Comparison of ENCODE assay signal across 22 cellular contexts in the genomic region with DNA sequence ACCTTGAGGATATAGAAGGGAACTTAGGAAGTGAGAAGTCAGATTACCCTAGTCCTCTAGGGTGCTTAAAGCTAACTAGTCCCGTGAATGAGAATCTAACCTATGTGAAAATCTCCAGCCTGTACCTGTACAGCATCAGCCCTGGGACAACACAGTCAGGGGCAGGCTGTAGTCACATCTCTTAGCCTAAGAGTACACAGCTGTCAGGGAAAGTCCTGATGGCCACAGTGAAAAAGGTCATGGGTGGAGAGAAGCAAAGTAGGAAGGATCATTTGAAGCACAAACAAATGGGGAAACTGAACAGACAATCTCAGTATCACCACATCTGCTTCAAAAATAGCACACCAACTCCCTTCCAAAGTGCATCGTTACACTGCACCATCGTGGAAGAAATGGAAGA. TPM values are rescaled to one million over a fixed set of nuclear protein-coding genes. Genes with fewer than 3 reads are reported as not detected.
DNase-seq lines count a peak whose midpoint lies in the region; ATAC-seq, FAIRE-seq and TF ChIP-seq lines count a peak whose summit lies in the region.
"Had no signal": no experiment of that assay in that cellular context is flagged by ENCODE, and none has a peak within 500 bp of the region (broad histone marks: within the 10 kb centered on the region; RNA-seq: fewer than 3 reads in every experiment).

No MANE protein-coding gene starts in this region.

- H2AFZ ChIP-seq in K562 (ENCODE audit: low read depth, low read length), result no peak overlapping the region

- in situ Hi-C loops in K562 (cut with MboI), result no loop called here

- H4K20me1 ChIP-seq in K562 (replicated peaks; ENCODE audit: control insufficient read depth, insufficient read depth, low read length), result no peaks in the 10 kb centered on the region
- H4K20me1 ChIP-seq: BLaER1 had no signal

- ATAC-seq in K562 (no peak), foreskin keratinocyte (no peak), GM21367 (IDR thresholded peaks at IDR 0.05; ENCODE audit: unreplicated experiment) (no peak)
- ATAC-seq in stimulated activated naive B cell treated with anti-CD40 and anti-IgM and Interleukin-4, amounts not matched to agents 10 μg/mL and 1 μg/mL and 100 μg/mL, for 72 hours (replicated peaks), result peak; percentile 46 to 55
- ATAC-seq: GM12878 had no signal

- TF ChIP-seq CTCF in CD14-positive monocyte (IDR thresholded peaks at IDR 0.05) (no peak), K562 (IDR thresholded peaks at IDR 0.05 in 2 of 3, conservative IDR thresholded peaks at IDR 0.05 in 1 of 3; ENCODE audit: insufficient read depth in 2 of 3, low read depth in 1 of 3, low read length in 3 of 3) (no peak), endothelial cell (IDR thresholded peaks at IDR 0.05; ENCODE audit: unreplicated experiment) (no peak), foreskin keratinocyte (conservative IDR thresholded peaks at IDR 0.05) (no peak)

- intact Hi-C loops in CD14-positive monocyte (cut with micrococcal nuclease), result loop anchor here in 1 of 2 donors (5.0 kb wide), 1 partner anchor 34 kb away; no protein-coding TSS in a partner anchor
- intact Hi-C loops in K562 (cut with micrococcal nuclease), result no loop called here

- H3K4me1 Mint-ChIP-seq in CD14-positive monocyte, result peaks cover 57% of the 10 kb centered on the region
- no peaks in the 10 kb centered on the region for H3K4me1 Mint-ChIP-seq in endothelial cell (ENCODE audit: unreplicated experiment)
- H3K4me1 Mint-ChIP-seq in stimulated activated naive B cell treated with anti-CD40 and anti-IgM and Interleukin-4, amounts not matched to agents 10 μg/mL and 1 μg/mL and 100 μg/mL, for 72 hours, result peaks cover 3 to 8% of the 10 kb centered on the region in 2 donors
- H3K4me1 Mint-ChIP-seq: B cell; CD8-positive, alpha-beta memory T cell had no signal

- FAIRE-seq in K562 (lab: Jason Lieb, UNC), result no peak
- FAIRE-seq: A204.1, GM12878, H54 had no signal

- POLR2A ChIA-PET in K562 (lab: Yijun Ruan, JAX), result no interaction called here

- no peak for TF ChIP-seq RAD21 in K562 (CRISPR knock-in tag; conservative IDR thresholded peaks at IDR 0.05 in 1 of 2, IDR thresholded peaks at IDR 0.05 in 1 of 2)

- H3K27me3 Mint-ChIP-seq in CD14-positive monocyte (ENCODE audit: low read depth in 3 of 3), result no peaks in the 10 kb centered on the region
- no peaks in the 10 kb centered on the region for H3K27me3 Mint-ChIP-seq in endothelial cell (ENCODE audit: unreplicated experiment)
- H3K27me3 Mint-ChIP-seq in stimulated activated naive B cell treated with anti-CD40 and anti-IgM and Interleukin-4, amounts not matched to agents 10 μg/mL and 1 μg/mL and 100 μg/mL, for 72 hours, result no peaks in the 10 kb centered on the region
- H3K27me3 Mint-ChIP-seq: B cell; CD4-positive, alpha-beta T cell; CD8-positive, alpha-beta memory T cell had no signal

- TF ChIP-seq EP300 in K562 (IDR thresholded peaks at IDR 0.05; ENCODE audit: low read length), result no peak

- peak overlapping the region; percentile 55 to 87 (median 70) for H3K27ac Mint-ChIP-seq in CD14-positive monocyte
- H3K27ac Mint-ChIP-seq in endothelial cell (ENCODE audit: unreplicated experiment), result no peak overlapping the region
- H3K27ac Mint-ChIP-seq in stimulated activated naive B cell treated with anti-CD40 and anti-IgM and Interleukin-4, amounts not matched to agents 10 μg/mL and 1 μg/mL and 100 μg/mL, for 72 hours, result no peak overlapping the region
- H3K27ac Mint-ChIP-seq: B cell; CD4-positive, alpha-beta T cell had no signal

- H3K4me1 ChIP-seq in K562 (replicated peaks in 1 of 2; ENCODE audit: control insufficient read depth in 2 of 2, insufficient read depth in 2 of 2, low read length in 2 of 2), result peaks cover 0 to 5% of the 10 kb centered on the region in 2 experiments; a peak in 2 of 5 replicates
- no peaks in the 10 kb centered on the region for H3K4me1 ChIP-seq in foreskin keratinocyte
- H3K4me1 ChIP-seq: BLaER1, HAP-1 had no signal

- no peaks in the 10 kb centered on the region for H3K27me3 ChIP-seq in K562 (ENCODE audit: control insufficient read depth in 2 of 2, insufficient read depth in 2 of 2, low read length in 2 of 2)
- H3K27me3 ChIP-seq in foreskin keratinocyte, result no peaks in the 10 kb centered on the region
- H3K27me3 ChIP-seq: BLaER1 had no signal

- WGBS in K562 (ENCODE audit: insufficient coverage, low coverage, missing lambda C conversion rate), result 21% methylated on average over 3 of the region's 3 CpGs

- no TSS peak for BruUV-seq in K562 (replicated peaks; lab: Mats Ljungman, UMichigan)

- no peaks in the 10 kb centered on the region for H3K9me1 ChIP-seq in K562 (ENCODE audit: control insufficient read depth, insufficient read depth, low read length)

- H3K9me3 Mint-ChIP-seq in CD14-positive monocyte, result no peaks in the 10 kb centered on the region
- H3K9me3 Mint-ChIP-seq in endothelial cell (ENCODE audit: unreplicated experiment), result no peaks in the 10 kb centered on the region
- H3K9me3 Mint-ChIP-seq in stimulated activated naive B cell treated with anti-CD40 and anti-IgM and Interleukin-4, amounts not matched to agents 10 μg/mL and 1 μg/mL and 100 μg/mL, for 72 hours, result no peaks in the 10 kb centered on the region
- H3K9me3 Mint-ChIP-seq: CD4-positive, alpha-beta T cell; CD8-positive, alpha-beta memory T cell had no signal

- no peaks in the 10 kb centered on the region for H3K36me3 ChIP-seq in K562 (ENCODE audit: control insufficient read depth, insufficient read depth, low read length)
- H3K36me3 ChIP-seq: HAP-1 had no signal

- CTCF ChIA-PET in K562 (lab: Yijun Ruan, JAX; ENCODE audit: low intra/inter-chr PET ratio), result no interaction called here

- DNase-seq in CD14-positive monocyte (ENCODE audit: low spot score) (no peak), K562 (ENCODE audit: extremely low read depth in 1 of 4, low spot score in 3 of 4) (no peak), endothelial cell (ENCODE audit: low spot score) (no peak), foreskin keratinocyte (no peak), HK-2 (ENCODE audit: unreplicated experiment) (no peak)
- DNase-seq in stimulated activated naive B cell treated with anti-CD40 and anti-IgM and Interleukin-4, amounts not matched to agents 10 μg/mL and 1 μg/mL and 100 μg/mL, for 72 hours, result no peak
- DNase-seq: CD4-positive, alpha-beta T cell; CD8-positive, alpha-beta memory T cell; DMS 273 treated with DMSO at 0.1 percent for 48 hours; DMS79; EL; GDM1; GOT3 had no signal

- peak overlapping the region; percentile 4 to 70 for H3K4me3 Mint-ChIP-seq in CD14-positive monocyte
- peak overlapping the region; percentile 52 for H3K4me3 Mint-ChIP-seq in endothelial cell (ENCODE audit: unreplicated experiment)
- no peak overlapping the region for H3K4me3 Mint-ChIP-seq in stimulated activated naive B cell treated with anti-CD40 and anti-IgM and Interleukin-4, amounts not matched to agents 10 μg/mL and 1 μg/mL and 100 μg/mL, for 72 hours
- H3K4me3 Mint-ChIP-seq: B cell; CD4-positive, alpha-beta T cell; CD8-positive, alpha-beta memory T cell had no signal

- TF ChIP-seq POLR2A in K562 (conservative IDR thresholded peaks at IDR 0.05), result no peak

- H3K36me3 Mint-ChIP-seq in CD14-positive monocyte (peaks cover 42 to 54% of the 10 kb centered on the region in 2 donors), endothelial cell (ENCODE audit: low read depth, unreplicated experiment) (peaks cover 38% of the 10 kb centered on the region)
- peaks cover 26 to 35% of the 10 kb centered on the region in 2 donors for H3K36me3 Mint-ChIP-seq in stimulated activated naive B cell treated with anti-CD40 and anti-IgM and Interleukin-4, amounts not matched to agents 10 μg/mL and 1 μg/mL and 100 μg/mL, for 72 hours

- H3K79me2 ChIP-seq in K562 (ENCODE audit: control insufficient read depth, insufficient read depth, low read length), result no peaks in the 10 kb centered on the region

- H3K4me2 ChIP-seq in K562 (ENCODE audit: insufficient read depth, low read length), result no peak overlapping the region
- H3K4me2 ChIP-seq: BLaER1 had no signal

- H3K27ac ChIP-seq in K562 (ENCODE audit: extremely low read depth, low read depth, low read length), result no peak overlapping the region
- no peak overlapping the region for H3K27ac ChIP-seq in foreskin keratinocyte
- H3K27ac ChIP-seq: 22Rv1, BLaER1, C4-2B had no signal

- H3K9ac ChIP-seq in K562 (ENCODE audit: insufficient read depth in 1 of 2, low read depth in 2 of 2, low read length in 2 of 2), result no peak overlapping the region
- H3K9ac ChIP-seq: BLaER1 had no signal

- H3K9me3 ChIP-seq in K562 (replicated peaks; ENCODE audit: control insufficient read depth, insufficient read depth, low read depth, low read length), result no peaks in the 10 kb centered on the region
- H3K9me3 ChIP-seq: BLaER1, HAP-1 had no signal

- H3K4me3 ChIP-seq in K562, result no peak overlapping the region
- H3K4me3 ChIP-seq: BLaER1, GM12878, HAP-1 had no signal

RNA-seq across cellular contexts. Expression of a gene that starts 11.7 kb away (rescaled TPM):
- polyA plus RNA-seq in CD14-positive monocyte (1 to 10 TPM; 2.1 to 2.4 TPM), K562 (2011; rRNA removed) (2.5 and 3.9 TPM in 2 replicates), K562 (2014; fragmentation: Illumina TruSeq; extraction: Trizol) (1.2 and 1.3 TPM in 2 replicates), K562 (2014; fragmentation: Nextera tagmentation; extraction: Ambion mirVana) (1 to 10 TPM in 1 of 2 experiments, under 1 TPM in 1; 0.84 to 1.3 TPM), K562 (2014; rRNA removed) (1.0 and 1.6 TPM in 2 replicates), foreskin keratinocyte (5.8 and 7.2 TPM in 2 replicates)
- 4.0 and 6.1 TPM in 2 replicates for total RNA-seq in K562 (2011; cell fraction: chromatin; rRNA removed; ENCODE audit: low replicate concordance)
- 2.0 and 2.1 TPM in 2 replicates for total RNA-seq in K562 (2011; cell fraction: nucleolus; rRNA removed)
- total RNA-seq in K562 (2011; cell fraction: nucleoplasm; rRNA removed), result 3.4 and 4.0 TPM in 2 replicates
- total RNA-seq in K562 (2014; rRNA removed) (0.53 and 1.2 TPM in 2 replicates), K562 (2014; rRNA removed; fragmentation: Illumina TruSeq; extraction: Trizol) (0.80 and 0.91 TPM in 2 replicates), K562 (2015; rRNA removed; fragmentation: Illumina TruSeq; extraction: Trizol) (1.1 and 1.3 TPM in 2 replicates), K562 (2021) (1.0 and 1.5 TPM in 2 replicates), endothelial cell (ENCODE audit: unreplicated experiment) (110 TPM), foreskin keratinocyte (6.1 and 7.2 TPM in 2 replicates)
- polyA plus RNA-seq in K562 (2011; cell fraction: cytosol; rRNA removed), result 0.70 and 2.2 TPM in 2 replicates
- polyA plus RNA-seq in K562 (2011; cell fraction: nucleus; rRNA removed), result 9.9 and 15.1 TPM in 2 replicates
- polyA plus RNA-seq in K562 (2012), result 1.1 and 2.8 TPM in 2 replicates
- 0.96 and 1.1 TPM in 2 replicates for polyA minus RNA-seq in K562 (2011; rRNA and poly(A)+ RNA removed)
- not detected in 2 replicates for polyA minus RNA-seq in K562 (2011; cell fraction: cytosol; rRNA and poly(A)+ RNA removed)
- polyA minus RNA-seq in K562 (2011; cell fraction: nucleus; rRNA and poly(A)+ RNA removed), result 0.81 and 1.6 TPM in 2 replicates

RNA-seq across cellular contexts. Expression of a gene that starts 30.8 kb away (rescaled TPM):
- polyA plus RNA-seq in CD14-positive monocyte (1,000 to 10,000 TPM; 5,201 to 6,327 TPM), K562 (2011; rRNA removed) (12.5 and 31.4 TPM in 2 replicates), K562 (2014; fragmentation: Illumina TruSeq; extraction: Trizol) (9.0 and 11.2 TPM in 2 replicates), K562 (2014; fragmentation: Nextera tagmentation; extraction: Ambion mirVana) (10 to 100 TPM in 1 of 2 experiments, 1 to 10 TPM in 1; 8.6 to 11.6 TPM), K562 (2014; rRNA removed) (10.3 and 13.3 TPM in 2 replicates), foreskin keratinocyte (2.9 and 3.3 TPM in 2 replicates)
- total RNA-seq in K562 (2011; cell fraction: chromatin; rRNA removed; ENCODE audit: low replicate concordance), result 5.0 and 8.1 TPM in 2 replicates
- total RNA-seq in K562 (2011; cell fraction: nucleolus; rRNA removed), result 5.3 and 6.3 TPM in 2 replicates
- 3.4 and 10.4 TPM in 2 replicates for total RNA-seq in K562 (2011; cell fraction: nucleoplasm; rRNA removed)
- total RNA-seq in K562 (2014; rRNA removed) (9.1 TPM in 2 replicates), K562 (2014; rRNA removed; fragmentation: Illumina TruSeq; extraction: Trizol) (16.8 and 17.7 TPM in 2 replicates), K562 (2015; rRNA removed; fragmentation: Illumina TruSeq; extraction: Trizol) (24.9 and 25.8 TPM in 2 replicates), K562 (2021) (10.2 and 10.3 TPM in 2 replicates), endothelial cell (ENCODE audit: unreplicated experiment) (0.33 TPM), foreskin keratinocyte (4.6 and 5.0 TPM in 2 replicates)
- polyA plus RNA-seq in K562 (2011; cell fraction: cytosol; rRNA removed), result 1.5 and 17.3 TPM in 2 replicates
- 0.84 and 4.7 TPM in 2 replicates for polyA plus RNA-seq in K562 (2011; cell fraction: nucleus; rRNA removed)
- 13.6 and 43.2 TPM in 2 replicates for polyA plus RNA-seq in K562 (2012)
- polyA minus RNA-seq in K562 (2011; rRNA and poly(A)+ RNA removed), result 13.4 and 52.0 TPM in 2 replicates
- 5.1 and 12.9 TPM in 2 replicates for polyA minus RNA-seq in K562 (2011; cell fraction: cytosol; rRNA and poly(A)+ RNA removed)
- polyA minus RNA-seq in K562 (2011; cell fraction: nucleus; rRNA and poly(A)+ RNA removed), result 0.54 and 5.8 TPM in 2 replicates

Comparison
In these comparisons a context has a peak if more than half of its experiments do, and no peak if none do; other contexts are left out.
1. H3K27ac Mint-ChIP-seq: peak in CD14-positive monocyte (7 of 7); none in endothelial cell (single experiment) and stimulated activated naive B cell treated with anti-CD40 and anti-IgM and Interleukin-4, amounts not matched to agents 10 μg/mL and 1 μg/mL and 100 μg/mL, for 72 hours (single experiment).
2. H3K4me3 Mint-ChIP-seq: peak in CD14-positive monocyte (2 of 2) and endothelial cell (single experiment); none in stimulated activated naive B cell treated with anti-CD40 and anti-IgM and Interleukin-4, amounts not matched to agents 10 μg/mL and 1 μg/mL and 100 μg/mL, for 72 hours (0 of 2).
3. ATAC-seq: peak in stimulated activated naive B cell treated with anti-CD40 and anti-IgM and Interleukin-4, amounts not matched to agents 10 μg/mL and 1 μg/mL and 100 μg/mL, for 72 hours (2 of 2); none in K562 (single experiment), foreskin keratinocyte (single experiment) and GM21367 (single experiment).
4. RNA of a gene that starts 11.7 kb away (total RNA-seq): 110 TPM in endothelial cell (single experiment); 6.1 to 7.2 TPM in foreskin keratinocyte and 0.53 to 6.1 TPM in K562; every median in the first group is over 10 times any median in the second.